20 cellular contexts compared by ENCODE assay signal in the genomic region with DNA sequence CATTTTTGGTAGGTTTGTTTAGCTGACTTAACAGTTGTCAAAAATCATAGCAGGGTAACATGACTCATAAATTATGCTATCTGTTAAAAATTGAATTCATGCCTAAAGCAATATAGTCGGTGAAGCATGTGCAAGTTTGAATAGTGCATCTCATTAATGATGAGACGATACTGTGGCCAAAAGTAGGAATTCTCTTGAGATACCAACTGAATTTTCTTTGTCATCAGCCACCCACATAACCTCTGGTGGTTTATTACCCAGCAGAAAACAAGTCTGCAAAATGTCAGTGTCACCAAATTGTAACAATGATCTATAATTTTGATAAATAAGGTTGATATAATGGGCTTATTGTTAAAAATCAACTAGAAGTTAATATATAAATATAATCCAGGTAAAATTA.
"Had no signal": no experiment of that assay in that cellular context is flagged by ENCODE, and none has a peak within 500 bp of the region (broad histone marks: within the 10 kb centered on the region; RNA-seq: fewer than 3 reads in every experiment).

No MANE protein-coding gene starts in this region.

- DNase-seq: activated B cell treated with CpG ODN at 0.5 μM for 24 hours; activated CD4-positive, alpha-beta T cell treated with anti-CD3 and anti-CD28 coated beads for 36 hours; activated CD4-positive, alpha-beta T cell treated with anti-CD3 and anti-CD28 coated beads, Interleukin-2, amount 50 U/mL, for 4 hours; activated CD8-positive, alpha-beta memory T cell treated with anti-CD3 and anti-CD28 coated beads, Interleukin-2, amount 50 U/mL, for 48 hours; activated naive CD4-positive, alpha-beta T cell; activated T-cell treated with anti-CD3 and anti-CD28 coated beads, Interleukin-2, amount 50 U/mL, for 4 hours; adrenal gland; effector CD4-positive, alpha-beta T cell; erythroblast; left cardiac atrium; ovary; spleen; stimulated activated CD4-positive, alpha-beta T cell treated with anti-CD3 and anti-CD28 coated beads, Interleukin-4, amount 100 ng/mL, for 24 hours; stimulated activated naive CD8-positive, alpha-beta T cell treated with anti-CD3 and anti-CD28 coated beads, Interleukin-15, Interleukin-2, amounts not matched to agents 100 U/mL and 50 U/mL, for 24 hours; T-helper 1 cell; T-helper 9 cell; upper lobe of left lung had no signal

- H3K36me3 ChIP-seq: adrenal gland, cardiac muscle cell, neutrophil, ovary, prostate gland, spleen, upper lobe of left lung had no signal

- H3K4me1 ChIP-seq: prostate gland, spleen, upper lobe of left lung had no signal

- H3K27ac ChIP-seq: adrenal gland, cardiac muscle cell, neutrophil, ovary, prostate gland, spleen, upper lobe of left lung had no signal

- H3K4me3 ChIP-seq: adrenal gland, cardiac muscle cell, ovary, prostate gland, spleen, upper lobe of left lung had no signal

- H3K9me3 ChIP-seq: adrenal gland, neutrophil, ovary, prostate gland, spleen, upper lobe of left lung had no signal

- ATAC-seq: activated CD4-positive, alpha-beta T cell treated with anti-CD3 and anti-CD28 coated beads for 36 hours; activated T-cell treated with anti-CD3 and anti-CD28 coated beads, Interleukin-2, amount 50 U/mL, for 4 hours; stimulated activated naive CD8-positive, alpha-beta T cell treated with anti-CD3 and anti-CD28 coated beads, Interleukin-15, Interleukin-2, amounts not matched to agents 100 U/mL and 50 U/mL, for 24 hours had no signal

- H3K27me3 ChIP-seq: adrenal gland, cardiac muscle cell, neutrophil, ovary, spleen, upper lobe of left lung had no signal
